23 cellular contexts compared by ENCODE assay signal in the genomic region with DNA sequence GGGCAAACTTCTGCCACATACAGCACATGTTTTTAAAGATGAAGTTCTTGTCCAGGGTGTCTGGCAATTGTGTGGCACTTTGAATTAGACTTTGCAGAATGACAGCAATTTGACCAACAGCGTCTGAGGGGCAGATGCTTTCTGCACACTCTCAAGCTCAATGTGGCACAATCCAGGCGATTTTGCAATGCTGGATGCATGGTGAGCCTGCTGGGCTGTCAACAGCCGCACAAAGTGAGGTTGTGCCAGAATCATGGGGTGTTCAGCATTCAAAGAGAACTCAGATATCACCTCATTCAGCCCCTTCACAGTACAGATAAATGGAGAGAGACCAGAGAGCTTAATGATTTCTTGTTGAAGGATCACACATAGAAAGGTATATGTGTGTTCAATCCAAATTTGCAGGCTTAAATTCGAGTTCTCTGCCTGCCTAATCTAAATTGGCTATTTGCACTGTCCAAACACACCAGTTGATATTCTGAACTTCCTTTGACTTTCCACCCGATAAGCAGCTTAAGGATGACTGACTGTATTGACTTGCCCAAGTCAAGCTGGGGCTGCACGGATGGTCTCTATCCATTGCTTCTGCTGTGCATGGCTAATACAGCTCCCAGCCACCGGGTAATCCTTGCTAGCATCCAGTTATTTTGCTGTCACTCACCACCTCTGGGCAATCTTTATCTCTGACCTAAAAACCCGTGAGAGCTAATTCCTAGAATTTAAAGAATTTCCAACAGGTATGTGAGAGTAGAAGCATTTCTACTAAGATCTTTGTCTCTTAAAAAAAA.
DNase-seq lines count a peak whose midpoint lies in the region; ATAC-seq and TF ChIP-seq lines count a peak whose summit lies in the region.
"Had no signal": no experiment of that assay in that cellular context is flagged by ENCODE, and none has a peak within 500 bp of the region (broad histone marks: within the 10 kb centered on the region; RNA-seq: fewer than 3 reads in every experiment).

No MANE protein-coding gene starts in this region.

- peaks cover 35% of the 10 kb centered on the region for H3K4me1 Mint-ChIP-seq in endodermal cell
- H3K4me1 Mint-ChIP-seq: CD8-positive, alpha-beta memory T cell; IgD-negative memory B cell had no signal

- no peak overlapping the region for H3K4me3 Mint-ChIP-seq in endodermal cell
- H3K4me3 Mint-ChIP-seq: CD8-positive, alpha-beta memory T cell; IgD-negative memory B cell had no signal

- no peak overlapping the region for H3K9ac ChIP-seq in endodermal cell (ENCODE audit: extremely low read depth, low read length, poor library complexity, severe bottlenecking)
- H3K9ac ChIP-seq: SK-N-SH had no signal

- H3K36me3 ChIP-seq in endodermal cell (ENCODE audit: control insufficient read depth, insufficient read depth, low read length) (no peaks in the 10 kb centered on the region), left ventricle myocardium inferior (no peaks in the 10 kb centered on the region)
- H3K36me3 ChIP-seq: MG63 had no signal

- 81 to 94% methylated on average over 5 to 8 of the region's 8 CpGs for WGBS in endodermal cell (ENCODE audit: insufficient coverage in 1 of 2, insufficient read length in 1 of 2), 2 experiments

- H3K27me3 ChIP-seq in endodermal cell (ENCODE audit: control insufficient read depth, insufficient read depth, low read length, poor library complexity, severe bottlenecking) (no peaks in the 10 kb centered on the region), left ventricle myocardium inferior (ENCODE audit: low read depth) (peaks cover 31% of the 10 kb centered on the region)
- H3K27me3 ChIP-seq: MG63 had no signal

- H3K4me1 ChIP-seq in endodermal cell (ENCODE audit: control insufficient read depth, insufficient read depth, low read length) (peaks cover 14% of the 10 kb centered on the region), left ventricle myocardium inferior (peaks cover 25% of the 10 kb centered on the region)

- no peak for ATAC-seq in GM18858 (IDR thresholded peaks at IDR 0.05; ENCODE audit: unreplicated experiment)
- ATAC-seq: HCT116 had no signal

- intact Hi-C loops in left ventricle myocardium inferior (cut with micrococcal nuclease) = no loop called here

- no peaks in the 10 kb centered on the region for H3K9me3 ChIP-seq in endodermal cell (ENCODE audit: control insufficient read depth, low read length)
- H3K9me3 ChIP-seq in left ventricle myocardium inferior (replicated peaks) = no peaks in the 10 kb centered on the region
- H3K9me3 ChIP-seq: MG63, SK-N-SH had no signal

- DNase-seq in Ammon's horn (ENCODE audit: low spot score) (peak; percentile 12), NCI-H345 (lab: John Stamatoyannopoulos, UW) (peak; percentile 82), endodermal cell (no peak), left ventricle myocardium inferior (peak; percentile 27), erythroblast (lab: John Stamatoyannopoulos, UW) (no peak), GM13976 (ENCODE audit: low spot score) (no peak)
- no peak for DNase-seq in activated CD4-positive, alpha-beta T cell treated with anti-CD3 and anti-CD28 coated beads, Interleukin-2, amount 50 U/mL, for 4 hours
- DNase-seq: C1 segment of cervical spinal cord; CD8-positive, alpha-beta memory T cell; DND-41; GOT3; Kasumi-1; MG63; NCI-H1092 treated with DMSO at 0.1 percent for 48 hours; NCI-H146; NCI-H2029 treated with DMSO at 0.1 percent for 48 hours; NCI-H2227 treated with DMSO at 0.1 percent for 48 hours; NCI-H524 treated with DMSO at 0.1 percent for 48 hours; SHP77; SK-N-SH had no signal

- TF ChIP-seq POLR2A in erythroblast (IDR thresholded peaks at IDR 0.05; ENCODE audit: low read length) = no peak

- no peaks in the 10 kb centered on the region for H3K9me3 Mint-ChIP-seq in endodermal cell

- H3K36me3 Mint-ChIP-seq in endodermal cell (ENCODE audit: low read depth) = no peaks in the 10 kb centered on the region
- H3K36me3 Mint-ChIP-seq: CD8-positive, alpha-beta memory T cell; IgD-negative memory B cell had no signal

- H3K27me3 Mint-ChIP-seq in endodermal cell (ENCODE audit: insufficient read depth) = no peaks in the 10 kb centered on the region

- in situ Hi-C loops in GM13976 (cut with MboI; ENCODE audit: low sequenced_read_pairs, unreplicated experiment) = no loop called here

- no peak overlapping the region for H3K27ac ChIP-seq in endodermal cell (ENCODE audit: low read depth, low read length)
- no peak overlapping the region for H3K27ac ChIP-seq in left ventricle myocardium inferior (replicated peaks)

- H3K4me3 ChIP-seq in endodermal cell (ENCODE audit: low read length) (peak overlapping the region; percentile 37), left ventricle myocardium inferior (no peak overlapping the region)
- H3K4me3 ChIP-seq: MG63 had no signal

- TF ChIP-seq CTCF in endodermal cell (conservative IDR thresholded peaks at IDR 0.05) = no peak
- TF ChIP-seq CTCF in left ventricle myocardium inferior (IDR thresholded peaks at IDR 0.05; ENCODE audit: borderline replicate concordance) = no peak
- TF ChIP-seq CTCF in GM13976 (IDR thresholded peaks at IDR 0.05; ENCODE audit: borderline replicate concordance, control extremely low read depth, extremely low read depth, insufficient read depth, missing control alignments) = no peak

- no peak overlapping the region for H3K27ac Mint-ChIP-seq in endodermal cell
- H3K27ac Mint-ChIP-seq: CD8-positive, alpha-beta memory T cell; IgD-negative memory B cell had no signal

Comparison
In these comparisons a context has a peak if more than half of its experiments do, and no peak if none do; other contexts are left out.
1. DNase-seq: peak in Ammon's horn (single experiment), NCI-H345 (single experiment) and left ventricle myocardium inferior (single experiment); none in endodermal cell (single experiment), erythroblast (0 of 2), activated CD4-positive, alpha-beta T cell treated with anti-CD3 and anti-CD28 coated beads, Interleukin-2, amount 50 U/mL, for 4 hours (0 of 2) and GM13976 (single experiment).